Comparison of ENCODE assay signal across 8 cellular contexts in the genomic region with DNA sequence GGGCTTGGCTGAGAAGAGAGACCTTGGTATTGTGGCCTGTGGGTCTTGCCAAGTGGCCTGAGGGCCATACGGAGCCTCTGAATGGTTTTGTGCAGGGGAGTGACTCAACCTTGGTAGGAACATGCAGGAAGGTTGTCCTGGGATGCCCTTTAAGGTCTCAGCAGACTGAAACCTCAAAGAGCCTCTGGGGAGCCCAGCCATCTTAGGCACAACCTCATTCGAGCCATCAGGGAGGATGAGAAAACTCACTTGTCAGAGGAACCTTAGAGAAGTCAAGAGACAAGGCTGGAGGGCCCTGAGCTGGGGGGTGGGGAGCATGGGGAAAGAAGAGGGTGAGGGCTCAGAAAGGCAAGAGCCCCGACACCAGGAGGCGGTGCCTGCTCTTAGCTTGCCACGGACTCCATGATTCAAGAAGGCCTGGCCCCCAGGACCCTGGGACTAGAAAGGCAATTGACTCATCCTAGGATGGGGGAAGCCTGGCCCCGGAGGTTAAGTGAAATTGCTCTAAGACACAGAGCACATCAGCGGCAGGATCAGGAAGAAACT. TPM values are rescaled to one million over a fixed set of nuclear protein-coding genes. Genes with fewer than 3 reads are reported as not detected.
A peak's percentile ranks its signal among the peaks of the same experiment; 100 is the strongest.
DNase-seq lines count a peak whose midpoint lies in the region; ATAC-seq and TF ChIP-seq lines count a peak whose summit lies in the region.

No MANE protein-coding gene starts in this region.

- H3K4me1 Mint-ChIP-seq in CD14-positive monocyte (peaks cover 67% of the 10 kb centered on the region), activated B cell treated with CpG ODN at 0.5 μM for 24 hours (peaks cover 69% of the 10 kb centered on the region)

- H3K9ac ChIP-seq in parathyroid adenoma: no peak overlapping the region

- peak overlapping the region; percentile 51 for H2AFZ ChIP-seq in parathyroid adenoma

- H3K27me3 Mint-ChIP-seq in CD14-positive monocyte (ENCODE audit: low read depth in 3 of 3) (peaks cover 0 to 3% (median 0%) of the 10 kb centered on the region in 3 donors), activated B cell treated with CpG ODN at 0.5 μM for 24 hours (no peaks in the 10 kb centered on the region)

- H3K9me3 Mint-ChIP-seq in CD14-positive monocyte (no peaks in the 10 kb centered on the region), activated B cell treated with CpG ODN at 0.5 μM for 24 hours (no peaks in the 10 kb centered on the region)

- no peaks in the 10 kb centered on the region for H3K36me3 Mint-ChIP-seq in CD14-positive monocyte
- peaks cover 3% of the 10 kb centered on the region for H3K36me3 Mint-ChIP-seq in activated B cell treated with CpG ODN at 0.5 μM for 24 hours (ENCODE audit: low read depth)

- DNase-seq in CD14-positive monocyte (ENCODE audit: low spot score) (peak; percentile 71), GM19238 (ENCODE audit: insufficient read length, low spot score) (peak; percentile 38), activated B cell treated with CpG ODN at 0.5 μM for 24 hours (peak; percentile 57), esophagus muscularis mucosa (ENCODE audit: extremely low spot score) (no peak), DMS153 (lab: John Stamatoyannopoulos, UW) (no peak), activated gamma-delta T cell (lab: John Stamatoyannopoulos, UW) (no peak)

- intact Hi-C loops in CD14-positive monocyte (cut with micrococcal nuclease) (no loop called here), activated B cell treated with CpG ODN at 0.5 μM for 24 hours (cut with micrococcal nuclease) (loop anchor here (1.0 kb wide), 2 partner anchors 15 to 28 kb away; no protein-coding TSS in a partner anchor), esophagus muscularis mucosa (cut with DNase I) (no loop called here)

- CTCF ChIA-PET in activated B cell treated with CpG ODN at 0.5 μM for 24 hours (lab: Charles Lee): interaction anchor here (0.8 to 1.7 kb wide), 5 partner anchors 9 to 53 kb away, joined by 3 to 9 read pairs (median 7); no protein-coding TSS in a partner anchor

- 62% methylated on average over 7 of the region's 7 CpGs for whole genome bisulfite sequencing in esophagus muscularis mucosa

- POLR2A ChIA-PET in activated B cell treated with CpG ODN at 0.5 μM for 24 hours (lab: Charles Lee): interaction anchor here (0.6 to 8.3 kb wide), 23 partner anchors 8 to 1672 kb away, joined by 3 to 271 read pairs (median 5); a partner anchor contains a TSS

- H3K9me3 ChIP-seq in esophagus muscularis mucosa (no peaks in the 10 kb centered on the region), parathyroid adenoma (ENCODE audit: control insufficient read depth, low read length) (no peaks in the 10 kb centered on the region)

- H3K4me1 ChIP-seq in esophagus muscularis mucosa: peaks cover 57 to 60% (median 58%) of the 10 kb centered on the region in 4 donors
- H3K4me1 ChIP-seq in parathyroid adenoma: no peaks in the 10 kb centered on the region

- H3K79me2 ChIP-seq in parathyroid adenoma: no peaks in the 10 kb centered on the region

- H3K27me3 ChIP-seq in esophagus muscularis mucosa (no peaks in the 10 kb centered on the region), parathyroid adenoma (ENCODE audit: control insufficient read depth, insufficient read depth, low read length) (no peaks in the 10 kb centered on the region)

- no peak for TF ChIP-seq EP300 in esophagus muscularis mucosa (IDR thresholded peaks at IDR 0.05)

- TF ChIP-seq POLR2A in esophagus muscularis mucosa (IDR thresholded peaks at IDR 0.05; ENCODE audit: low read depth): no peak

- ATAC-seq in HG03196 (IDR thresholded peaks at IDR 0.05; ENCODE audit: unreplicated experiment) (peak; percentile 20), activated B cell treated with CpG ODN at 0.5 μM for 24 hours (ENCODE audit: low read depth) (peak; percentile 28)

- H3K27ac ChIP-seq in esophagus muscularis mucosa (replicated peaks in 1 of 4) (peak overlapping the region; percentile 91 to 96 (median 94)), parathyroid adenoma (peak overlapping the region; percentile 51)

- TF ChIP-seq CTCF in CD14-positive monocyte (IDR thresholded peaks at IDR 0.05) (no peak), activated B cell treated with CpG ODN at 0.5 μM for 24 hours (IDR thresholded peaks at IDR 0.05) (no peak), esophagus muscularis mucosa (IDR thresholded peaks at IDR 0.05) (no peak), parathyroid adenoma (IDR thresholded peaks at IDR 0.05) (no peak)

- H3K36me3 ChIP-seq in esophagus muscularis mucosa (no peaks in the 10 kb centered on the region), parathyroid adenoma (ENCODE audit: control insufficient read depth, insufficient read depth, low read length) (no peaks in the 10 kb centered on the region)

- H3K4me3 ChIP-seq in esophagus muscularis mucosa (peak overlapping the region in 3 of 4 donors; percentile 74 to 88 (median 76)), parathyroid adenoma (ENCODE audit: low read depth, low read length) (peak overlapping the region; percentile 51)

- no peak overlapping the region for H3K4me2 ChIP-seq in parathyroid adenoma (ENCODE audit: low read length)

- H3K27ac Mint-ChIP-seq in CD14-positive monocyte (peak overlapping the region; percentile 94 to 99 (median 97)), activated B cell treated with CpG ODN at 0.5 μM for 24 hours (peak overlapping the region; percentile 100)

- H3K4me3 Mint-ChIP-seq in CD14-positive monocyte (peak overlapping the region; percentile 78 to 84), activated B cell treated with CpG ODN at 0.5 μM for 24 hours (peak overlapping the region; percentile 89)

RNA-seq across cellular contexts. Expression of a gene that starts 13.0 kb away (rescaled TPM):
- 100 to 1,000 TPM; 276 TPM for polyA plus RNA-seq in CD14-positive monocyte
- total RNA-seq in activated B cell treated with CpG ODN at 0.5 μM for 24 hours: 10.9 and 11.4 TPM in 2 replicates
- total RNA-seq in esophagus muscularis mucosa: 10 to 100 TPM; 33.2 to 86.3 (median 70.2) TPM

RNA-seq across cellular contexts. Expression of a gene that starts 24.0 kb away (rescaled TPM):
- polyA plus RNA-seq in CD14-positive monocyte: 100 to 1,000 TPM; 371 to 571 TPM
- total RNA-seq in activated B cell treated with CpG ODN at 0.5 μM for 24 hours (28.6 and 28.8 TPM in 2 replicates), esophagus muscularis mucosa (10 to 100 TPM; 12.0 to 32.1 (median 12.6) TPM)

RNA-seq across cellular contexts. Expression of a gene that starts 55.1 kb away (rescaled TPM):
- polyA plus RNA-seq in CD14-positive monocyte: under 1 TPM; 0.16 to 0.30 TPM
- total RNA-seq in activated B cell treated with CpG ODN at 0.5 μM for 24 hours (22.4 and 23.3 TPM in 2 replicates), esophagus muscularis mucosa (10 to 100 TPM; 14.7 to 54.3 (median 35.4) TPM)

Comparison
In these comparisons a context has a peak if more than half of its experiments do, and no peak if none do; other contexts are left out.
1. DNase-seq: peak in CD14-positive monocyte (single experiment), GM19238 (single experiment) and activated B cell treated with CpG ODN at 0.5 μM for 24 hours (single experiment); none in esophagus muscularis mucosa (single experiment), DMS153 (single experiment) and activated gamma-delta T cell (single experiment).